9 cellular contexts compared by ENCODE assay signal in genomic region chr20:17972121-17972520, GRCh38. TPM values are rescaled to one million over a fixed set of nuclear protein-coding genes. Genes with fewer than 3 reads are reported as not detected.
DNase-seq lines count a peak whose midpoint lies in the region; ATAC-seq and TF ChIP-seq lines count a peak whose summit lies in the region.
"Had no signal": no experiment of that assay in that cellular context is flagged by ENCODE, and none has a peak within 500 bp of the region (broad histone marks: within the 10 kb centered on the region; RNA-seq: fewer than 3 reads in every experiment).

No MANE protein-coding gene starts in this region.

- peak overlapping the region; percentile 94 for H3K4me3 ChIP-seq in WERI-Rb-1 (ENCODE audit: low read depth, low read length)
- H3K4me3 ChIP-seq in subcutaneous abdominal adipose tissue (ENCODE audit: low read depth in 1 of 5, low read length in 5 of 5) = no peak overlapping the region
- H3K4me3 ChIP-seq: body of pancreas had no signal

- POLR2A ChIA-PET in activated CD4-positive, alpha-beta T cell treated with anti-CD3 and anti-CD28 coated beads, Interleukin-2, amount 10 ng/mL, durations not matched to agents 7 days and 5 days (lab: Charles Lee) = no interaction called here

- H3K27me3 ChIP-seq in WERI-Rb-1 (ENCODE audit: insufficient read depth, low read depth, severe bottlenecking) = no peaks in the 10 kb centered on the region
- H3K27me3 ChIP-seq in foreskin keratinocyte = no peaks in the 10 kb centered on the region
- H3K27me3 ChIP-seq in subcutaneous abdominal adipose tissue (ENCODE audit: control insufficient read depth in 5 of 5, insufficient read depth in 4 of 5, low read length in 5 of 5) = peaks cover 0 to 2% (median 0%) of the 10 kb centered on the region in 5 donors
- H3K27me3 ChIP-seq: body of pancreas had no signal

- ATAC-seq in foreskin keratinocyte (no peak), HG02678 (IDR thresholded peaks at IDR 0.05; ENCODE audit: unreplicated experiment) (no peak)
- ATAC-seq: body of pancreas had no signal

- H3K9ac ChIP-seq in subcutaneous abdominal adipose tissue (ENCODE audit: low read length in 5 of 5) = peak overlapping the region in 1 of 5 donors; percentile 86

- DNase-seq in activated CD4-positive, alpha-beta T cell treated with anti-CD3 and anti-CD28 coated beads, Interleukin-2, amount 10 ng/mL, durations not matched to agents 7 days and 5 days = no peak
- no peak for DNase-seq in activated CD4-positive, alpha-beta T cell treated with anti-CD3 and anti-CD28 coated beads for 48 hours
- DNase-seq in WERI-Rb-1 = no peak
- DNase-seq in foreskin keratinocyte = no peak
- no peak for DNase-seq in 8988T
- no peak for DNase-seq in HK-2 (ENCODE audit: unreplicated experiment)
- DNase-seq: body of pancreas had no signal

- H3K4me1 ChIP-seq in foreskin keratinocyte = peaks cover 20% of the 10 kb centered on the region
- peaks cover 10 to 46% (median 44%) of the 10 kb centered on the region in 5 donors for H3K4me1 ChIP-seq in subcutaneous abdominal adipose tissue (ENCODE audit: control insufficient read depth in 5 of 5, insufficient read depth in 5 of 5, low read length in 5 of 5)

- peak overlapping the region; percentile 99 for H3K4me3 Mint-ChIP-seq in activated CD4-positive, alpha-beta T cell treated with anti-CD3 and anti-CD28 coated beads, Interleukin-2, amount 10 ng/mL, durations not matched to agents 7 days and 5 days

- CTCF ChIA-PET in activated CD4-positive, alpha-beta T cell treated with anti-CD3 and anti-CD28 coated beads, Interleukin-2, amount 10 ng/mL, durations not matched to agents 7 days and 5 days (lab: Charles Lee) = interaction anchor here (1.5 kb wide), 1 partner anchor 290 kb away, joined by 3 read pairs; no protein-coding TSS in a partner anchor

- peaks cover 50% of the 10 kb centered on the region for H3K4me1 Mint-ChIP-seq in activated CD4-positive, alpha-beta T cell treated with anti-CD3 and anti-CD28 coated beads, Interleukin-2, amount 10 ng/mL, durations not matched to agents 7 days and 5 days

- H3K36me3 ChIP-seq in WERI-Rb-1 = peaks cover 65% of the 10 kb centered on the region
- peaks cover 0 to 5% (median 0%) of the 10 kb centered on the region in 5 donors for H3K36me3 ChIP-seq in subcutaneous abdominal adipose tissue (ENCODE audit: control insufficient read depth in 5 of 5, insufficient read depth in 5 of 5, low read length in 5 of 5)

- TF ChIP-seq CTCF in WERI-Rb-1 (IDR thresholded peaks at IDR 0.05; ENCODE audit: low read depth, low read length) (no peak), foreskin keratinocyte (conservative IDR thresholded peaks at IDR 0.05) (no peak)

- no peak overlapping the region for H3K27ac ChIP-seq in WERI-Rb-1
- peak overlapping the region; percentile 28 for H3K27ac ChIP-seq in foreskin keratinocyte
- H3K27ac ChIP-seq in subcutaneous abdominal adipose tissue (ENCODE audit: low read depth, low read length) = peak overlapping the region; percentile 16

- H3K27me3 Mint-ChIP-seq in activated CD4-positive, alpha-beta T cell treated with anti-CD3 and anti-CD28 coated beads, Interleukin-2, amount 10 ng/mL, durations not matched to agents 7 days and 5 days = no peaks in the 10 kb centered on the region

- H3K36me3 Mint-ChIP-seq in activated CD4-positive, alpha-beta T cell treated with anti-CD3 and anti-CD28 coated beads, Interleukin-2, amount 10 ng/mL, durations not matched to agents 7 days and 5 days (ENCODE audit: low read depth) = peaks cover 66% of the 10 kb centered on the region

- H3K9me3 Mint-ChIP-seq in activated CD4-positive, alpha-beta T cell treated with anti-CD3 and anti-CD28 coated beads, Interleukin-2, amount 10 ng/mL, durations not matched to agents 7 days and 5 days = no peaks in the 10 kb centered on the region

- H3K9me3 ChIP-seq in WERI-Rb-1 (ENCODE audit: severe bottlenecking) = no peaks in the 10 kb centered on the region
- no peaks in the 10 kb centered on the region for H3K9me3 ChIP-seq in subcutaneous abdominal adipose tissue (ENCODE audit: control insufficient read depth in 5 of 5, low read length in 5 of 5)
- H3K9me3 ChIP-seq: body of pancreas had no signal

- H3K27ac Mint-ChIP-seq in activated CD4-positive, alpha-beta T cell treated with anti-CD3 and anti-CD28 coated beads, Interleukin-2, amount 10 ng/mL, durations not matched to agents 7 days and 5 days = peak overlapping the region; percentile 69

RNA-seq across cellular contexts. Expression of gene MGME1, which starts 3.3 kb away (rescaled TPM):
- total RNA-seq in activated CD4-positive, alpha-beta T cell treated with anti-CD3 and anti-CD28 coated beads, Interleukin-2, amount 10 ng/mL, durations not matched to agents 7 days and 5 days = 10 to 100 TPM; 36.8 to 41.5 TPM
- total RNA-seq in foreskin keratinocyte = 29.3 and 30.6 TPM in 2 replicates
- 25.3 and 28.8 TPM in 2 replicates for polyA plus RNA-seq in foreskin keratinocyte

RNA-seq across cellular contexts. Expression of gene SNX5, which starts 3.5 kb away (rescaled TPM):
- total RNA-seq in activated CD4-positive, alpha-beta T cell treated with anti-CD3 and anti-CD28 coated beads, Interleukin-2, amount 10 ng/mL, durations not matched to agents 7 days and 5 days = 100 to 1,000 TPM; 149 to 166 TPM
- total RNA-seq in foreskin keratinocyte = 145 and 154 TPM in 2 replicates
- 104 and 126 TPM in 2 replicates for polyA plus RNA-seq in foreskin keratinocyte
